25 cellular contexts compared by ENCODE assay signal in the genomic region with DNA sequence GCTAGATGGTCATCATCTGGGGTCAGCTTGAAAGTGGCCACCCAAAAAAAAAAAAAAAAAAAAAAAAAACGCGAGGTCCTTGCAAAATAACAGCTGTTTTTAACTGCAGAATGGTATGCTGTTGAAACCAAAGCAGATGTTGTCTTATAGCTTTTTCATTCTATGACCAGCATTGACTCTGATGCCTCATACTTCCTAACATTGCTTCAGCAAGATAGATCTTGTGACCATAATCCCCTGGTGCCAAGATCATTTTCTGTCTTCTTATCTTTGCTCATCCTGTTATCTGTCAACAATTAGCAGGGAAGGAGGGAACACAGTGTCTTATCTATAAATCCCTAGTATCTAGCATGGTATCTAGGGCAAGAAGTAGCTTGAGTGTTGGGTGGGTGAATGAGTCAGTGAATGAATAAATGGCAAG.
DNase-seq lines count a peak whose midpoint lies in the region; ATAC-seq, FAIRE-seq and TF ChIP-seq lines count a peak whose summit lies in the region.
"Had no signal": no experiment of that assay in that cellular context is flagged by ENCODE, and none has a peak within 500 bp of the region (broad histone marks: within the 10 kb centered on the region; RNA-seq: fewer than 3 reads in every experiment).

No MANE protein-coding gene starts in this region.

- no peak for TF ChIP-seq POLR2A in uterus (IDR thresholded peaks at IDR 0.05)

- H3K9me3 ChIP-seq in right cardiac atrium (ENCODE audit: control insufficient read depth, low read length) (no peaks in the 10 kb centered on the region), uterus (no peaks in the 10 kb centered on the region)
- H3K9me3 ChIP-seq: A549, right lobe of liver, suprapubic skin had no signal

- WGBS in right cardiac atrium: 46% methylated on average over 2 of the region's 2 CpGs

- peak; percentile 32 for ATAC-seq in left ventricle myocardium superior
- no peak for ATAC-seq in right cardiac atrium
- no peak for ATAC-seq in GM19023 (IDR thresholded peaks at IDR 0.05; ENCODE audit: unreplicated experiment)
- ATAC-seq: A549; activated T-cell treated with anti-CD3 and anti-CD28 coated beads, Interleukin-2, amount 50 U/mL, for 4 hours; right lobe of liver had no signal

- H3K27ac ChIP-seq in right cardiac atrium (ENCODE audit: low read length) (no peak overlapping the region), VCaP (peak overlapping the region; percentile 67), uterus (no peak overlapping the region)
- H3K27ac ChIP-seq: A549, right lobe of liver, suprapubic skin had no signal

- TF ChIP-seq CTCF in VCaP (conservative IDR thresholded peaks at IDR 0.05): no peak
- TF ChIP-seq CTCF in fibroblast of villous mesenchyme (IDR thresholded peaks at IDR 0.05; ENCODE audit: insufficient read depth, low read depth, low read length): no peak
- TF ChIP-seq CTCF in uterus (IDR thresholded peaks at IDR 0.05): no peak

- FAIRE-seq in urothelium cell line (lab: Jason Lieb, UNC): peak; percentile 52
- FAIRE-seq: A549, astrocyte, H54, HTR-8/SVneo had no signal

- H3K4me1 ChIP-seq in right cardiac atrium (ENCODE audit: control insufficient read depth, insufficient read depth, low read length) (peaks cover 2% of the 10 kb centered on the region), uterus (no peaks in the 10 kb centered on the region)
- H3K4me1 ChIP-seq: A549, right lobe of liver, suprapubic skin had no signal

- H3K27me3 ChIP-seq in right cardiac atrium (ENCODE audit: control insufficient read depth, insufficient read depth) (no peaks in the 10 kb centered on the region), uterus (no peaks in the 10 kb centered on the region)
- H3K27me3 ChIP-seq: right lobe of liver, suprapubic skin had no signal

- H3K4me3 ChIP-seq in right cardiac atrium (ENCODE audit: low read length) (no peak overlapping the region), fibroblast of villous mesenchyme (ENCODE audit: low read depth, low read length) (no peak overlapping the region), uterus (no peak overlapping the region)
- H3K4me3 ChIP-seq: A549, lung, right lobe of liver, suprapubic skin had no signal

- DNase-seq in left ventricle myocardium superior (no peak), right cardiac atrium (no peak), fibroblast of villous mesenchyme (ENCODE audit: low read depth) (peak; percentile 85), urothelium cell line (ENCODE audit: low spot score) (no peak), NCI-H2227 (lab: John Stamatoyannopoulos, UW; ENCODE audit: unreplicated experiment) (no peak), uterus (no peak)
- DNase-seq: activated CD8-positive, alpha-beta memory T cell treated with anti-CD3 and anti-CD28 coated beads for 24 hours; activated naive CD4-positive, alpha-beta T cell treated with anti-CD3 and anti-CD28 coated beads, Interleukin-2, amount 10 ng/mL, durations not matched to agents 7 days and 5 days; activated T-cell treated with anti-CD3 and anti-CD28 coated beads, Interleukin-2, amount 50 U/mL, for 4 hours; CD4-positive, alpha-beta memory T cell; DMS79 treated with DMSO at 0.1 percent for 48 hours; endodermal cell; hippocampal formation; NCI-H2107; NCI-H524 treated with DMSO at 0.1 percent for 48 hours; occipital lobe; right lobe of liver had no signal

- intact Hi-C loops in left ventricle myocardium superior (cut with micrococcal nuclease) (no loop called here), right cardiac atrium (cut with DNase I) (loop anchor here in 1 of 4 donors (10.0 kb wide), 1 partner anchor 93 kb away; no protein-coding TSS in a partner anchor), uterus (cut with DNase I; ENCODE audit: low total_unique reads) (no loop called here)

- no peaks in the 10 kb centered on the region for H3K36me3 ChIP-seq in uterus
- H3K36me3 ChIP-seq: right lobe of liver, suprapubic skin had no signal
